ENCODE assay signal across 24 cellular contexts in the genomic region with DNA sequence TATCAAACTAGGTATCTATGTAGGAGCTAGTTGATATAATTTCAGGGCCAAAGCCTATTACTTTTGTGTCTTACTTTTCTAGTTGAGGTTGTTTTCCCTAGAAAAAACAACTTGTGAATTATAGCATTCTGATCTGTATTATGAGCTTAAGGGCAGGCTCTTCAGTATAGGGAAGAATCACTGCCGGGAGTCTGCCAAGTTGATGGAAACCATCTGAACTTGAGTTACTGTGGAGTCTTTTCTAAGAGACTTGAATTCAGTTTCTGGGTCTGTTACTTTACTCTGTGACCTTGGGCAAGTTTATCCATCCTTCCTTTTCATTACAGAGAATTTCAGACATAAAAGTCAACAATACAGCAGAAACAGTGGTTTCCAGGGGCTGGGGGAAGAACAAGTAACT. TPM values are rescaled to one million over a fixed set of nuclear protein-coding genes. Genes with fewer than 3 reads are reported as not detected.
DNase-seq lines count a peak whose midpoint lies in the region; ATAC-seq and TF ChIP-seq lines count a peak whose summit lies in the region.
"Had no signal": no experiment of that assay in that cellular context is flagged by ENCODE, and none has a peak within 500 bp of the region (broad histone marks: within the 10 kb centered on the region; RNA-seq: fewer than 3 reads in every experiment).

No MANE protein-coding gene starts in this region.

- no peaks in the 10 kb centered on the region for H3K4me1 ChIP-seq in sigmoid colon
- H3K4me1 ChIP-seq: SJCRH30, uterus had no signal

- DNase-seq in activated naive CD4-positive, alpha-beta T cell treated with anti-CD3 and anti-CD28 coated beads, Interleukin-2, amount 10 ng/mL, durations not matched to agents 7 days and 5 days: no peak
- no peak for DNase-seq in activated naive CD4-positive, alpha-beta T cell (lab: John Stamatoyannopoulos, UW)
- DNase-seq in HL-60 (ENCODE audit: low read depth in 1 of 2, low spot score in 1 of 2) (no peak), immature natural killer cell (no peak), sigmoid colon (no peak), COLO829 (ENCODE audit: low spot score) (no peak), NCI-H510A (lab: John Stamatoyannopoulos, UW) (no peak)
- DNase-seq: activated CD8-positive, alpha-beta memory T cell treated with anti-CD3 and anti-CD28 coated beads for 24 hours; DND-41; effector CD8-positive, alpha-beta T cell; glutamatergic neuron; mammary epithelial cell; NCI-H1694; nephron progenitor cell; PC-3; posterior cingulate gyrus; SJCRH30; stimulated activated CD4-positive, alpha-beta T cell treated with anti-CD3 and anti-CD28 coated beads, Interleukin-4, amount 100 ng/mL, for 24 hours; uterus; WERI-Rb-1 had no signal

- ATAC-seq in HG02938 (IDR thresholded peaks at IDR 0.05; ENCODE audit: unreplicated experiment): no peak
- ATAC-seq: PC-3 had no signal

- H3K27me3 ChIP-seq in HL-60 (ENCODE audit: insufficient read depth, poor library complexity, severe bottlenecking) (no peaks in the 10 kb centered on the region), sigmoid colon (no peaks in the 10 kb centered on the region)
- H3K27me3 ChIP-seq: SJCRH30, uterus had no signal

- 39 to 80% methylated on average over 1 of the region's 1 CpG for WGBS in sigmoid colon, 2 donors

- peaks cover 66% of the 10 kb centered on the region for H3K36me3 Mint-ChIP-seq in activated naive CD4-positive, alpha-beta T cell treated with anti-CD3 and anti-CD28 coated beads, Interleukin-2, amount 10 ng/mL, durations not matched to agents 7 days and 5 days
- H3K36me3 Mint-ChIP-seq in immature natural killer cell: peaks cover 13 to 24% (median 14%) of the 10 kb centered on the region in 3 donors

- H3K4me1 Mint-ChIP-seq in activated naive CD4-positive, alpha-beta T cell treated with anti-CD3 and anti-CD28 coated beads, Interleukin-2, amount 10 ng/mL, durations not matched to agents 7 days and 5 days: peaks cover 50% of the 10 kb centered on the region
- H3K4me1 Mint-ChIP-seq in immature natural killer cell: peaks cover 34 to 42% of the 10 kb centered on the region in 2 donors
- H3K4me1 Mint-ChIP-seq: nephron progenitor cell had no signal

- peak overlapping the region; percentile 20 for H3K27ac Mint-ChIP-seq in activated naive CD4-positive, alpha-beta T cell treated with anti-CD3 and anti-CD28 coated beads, Interleukin-2, amount 10 ng/mL, durations not matched to agents 7 days and 5 days
- H3K27ac Mint-ChIP-seq in immature natural killer cell: peak overlapping the region in 5 of 6 donors; percentile 31 to 72 (median 54)
- H3K27ac Mint-ChIP-seq: activated T-helper 2 cell treated with anti-CD3 and anti-CD28 coated beads, Interferon-gamma antibody, Interleukin-2, Interleukin-4, amounts not matched to agents 10 μg/mL and 5 μg/mL and 100 μg/mL, durations not matched to agents 14 hours and 24 hours and 36 hours; nephron progenitor cell; T-helper 1 cell treated with Interleukin-12 subunit alpha and Interleukin-12 subunit beta and Interleukin-4 antibody, amounts not matched to agents 30 μg/mL and 1 μg/mL, for 36 hours had no signal

- H3K36me3 ChIP-seq in sigmoid colon: peaks cover 0 to 42% (median 20%) of the 10 kb centered on the region in 4 donors
- H3K36me3 ChIP-seq: uterus had no signal

- H3K9me3 ChIP-seq in sigmoid colon: no peaks in the 10 kb centered on the region
- H3K9me3 ChIP-seq: SJCRH30, uterus had no signal

- TF ChIP-seq EP300 in sigmoid colon (IDR thresholded peaks at IDR 0.05): no peak

- H3K4me3 ChIP-seq in HL-60 (replicated peaks; ENCODE audit: insufficient read depth, low read length) (no peak overlapping the region), sigmoid colon (no peak overlapping the region)
- H3K4me3 ChIP-seq: SJCRH30, smooth muscle cell, uterus had no signal

- no peaks in the 10 kb centered on the region for H3K27me3 Mint-ChIP-seq in activated naive CD4-positive, alpha-beta T cell treated with anti-CD3 and anti-CD28 coated beads, Interleukin-2, amount 10 ng/mL, durations not matched to agents 7 days and 5 days
- peaks cover 0 to 4% (median 1%) of the 10 kb centered on the region in 3 donors for H3K27me3 Mint-ChIP-seq in immature natural killer cell (ENCODE audit: low read depth in 3 of 3)

- intact Hi-C loops in sigmoid colon (cut with DNase I): no loop called here

- H3K27ac ChIP-seq in HL-60 (replicated peaks) (peak overlapping the region; percentile 45), sigmoid colon (peak overlapping the region in 3 of 4 donors; percentile 27 to 63 (median 48))
- H3K27ac ChIP-seq: SJCRH30, uterus, WERI-Rb-1 had no signal

- CTCF ChIA-PET in activated naive CD4-positive, alpha-beta T cell treated with anti-CD3 and anti-CD28 coated beads, Interleukin-2, amount 10 ng/mL, durations not matched to agents 7 days and 5 days (lab: Charles Lee): interaction anchor here (2.5 kb wide), 1 partner anchor 15 kb away, joined by 7 read pairs; no protein-coding TSS in a partner anchor

- TF ChIP-seq CTCF in HL-60 (IDR thresholded peaks at IDR 0.05; ENCODE audit: insufficient read depth, low read length): no peak
- no peak for TF ChIP-seq CTCF in sigmoid colon (IDR thresholded peaks at IDR 0.05)

- H3K9me3 Mint-ChIP-seq in activated naive CD4-positive, alpha-beta T cell treated with anti-CD3 and anti-CD28 coated beads, Interleukin-2, amount 10 ng/mL, durations not matched to agents 7 days and 5 days: peaks cover 4% of the 10 kb centered on the region
- no peaks in the 10 kb centered on the region for H3K9me3 Mint-ChIP-seq in immature natural killer cell
- H3K9me3 Mint-ChIP-seq: nephron progenitor cell had no signal

- no peak overlapping the region for H3K4me3 Mint-ChIP-seq in activated naive CD4-positive, alpha-beta T cell treated with anti-CD3 and anti-CD28 coated beads, Interleukin-2, amount 10 ng/mL, durations not matched to agents 7 days and 5 days
- H3K4me3 Mint-ChIP-seq in immature natural killer cell: no peak overlapping the region
- H3K4me3 Mint-ChIP-seq: nephron progenitor cell; T-helper 1 cell treated with Interleukin-12 subunit alpha and Interleukin-12 subunit beta and Interleukin-4 antibody, amounts not matched to agents 30 μg/mL and 1 μg/mL, for 36 hours had no signal

- no peak for TF ChIP-seq POLR2A in sigmoid colon (IDR thresholded peaks at IDR 0.05)

RNA-seq across cellular contexts. Expression of gene CASS4, which starts 2.1 kb away (rescaled TPM):
- polyA plus RNA-seq in immature natural killer cell (1 to 10 TPM; 3.2 to 5.5 (median 3.5) TPM), sigmoid colon (1 to 10 TPM in 1 of 3 donors, under 1 TPM in 2; 0.46 to 2.7 (median 0.60) TPM)
- 1 to 10 TPM; 1.2 to 2.9 (median 1.7) TPM for total RNA-seq in sigmoid colon
- polyA plus RNA-seq: mammary epithelial cell had no signal

RNA-seq across cellular contexts. Expression of gene CSTF1, which starts 17.5 kb away (rescaled TPM):
- polyA plus RNA-seq in immature natural killer cell (10 to 100 TPM; 21.2 to 42.2 (median 30.6) TPM), sigmoid colon (10 to 100 TPM in 1 of 3 donors, 1 to 10 TPM in 2; 7.2 to 14.4 (median 8.8) TPM)
- 10 to 100 TPM; 14.9 to 24.6 (median 19.5) TPM for total RNA-seq in sigmoid colon

RNA-seq across cellular contexts. Expression of gene AURKA, which starts 17.9 kb away (rescaled TPM):
- polyA plus RNA-seq in immature natural killer cell (1 to 10 TPM; 1.1 to 2.2 (median 1.8) TPM), sigmoid colon (10 to 100 TPM in 2 of 3 donors, 1 to 10 TPM in 1; 4.8 to 25.1 (median 22.2) TPM)
- total RNA-seq in sigmoid colon: 1 to 10 TPM; 1.2 to 3.0 (median 1.7) TPM

RNA-seq across cellular contexts. Expression of gene FAM210B, which starts 51.2 kb away (rescaled TPM):
- polyA plus RNA-seq in immature natural killer cell: 10 to 100 TPM; 15.2 to 29.7 (median 15.8) TPM
- total RNA-seq in sigmoid colon: 10 to 100 TPM; 41.9 to 52.2 (median 50.4) TPM
- 10 to 100 TPM; 17.0 to 28.2 (median 21.5) TPM for polyA plus RNA-seq in sigmoid colon

RNA-seq across cellular contexts. Expression of gene RTF2, which starts 58.5 kb away (rescaled TPM):
- polyA plus RNA-seq in immature natural killer cell: 100 to 1,000 TPM; 155 to 163 (median 161) TPM
- total RNA-seq in sigmoid colon: 10 to 100 TPM; 47.6 to 62.4 (median 57.1) TPM
- polyA plus RNA-seq in sigmoid colon: 10 to 100 TPM; 71.5 to 84.6 (median 75.4) TPM
